ENCODE assay signal across 16 cellular contexts in the genomic region with DNA sequence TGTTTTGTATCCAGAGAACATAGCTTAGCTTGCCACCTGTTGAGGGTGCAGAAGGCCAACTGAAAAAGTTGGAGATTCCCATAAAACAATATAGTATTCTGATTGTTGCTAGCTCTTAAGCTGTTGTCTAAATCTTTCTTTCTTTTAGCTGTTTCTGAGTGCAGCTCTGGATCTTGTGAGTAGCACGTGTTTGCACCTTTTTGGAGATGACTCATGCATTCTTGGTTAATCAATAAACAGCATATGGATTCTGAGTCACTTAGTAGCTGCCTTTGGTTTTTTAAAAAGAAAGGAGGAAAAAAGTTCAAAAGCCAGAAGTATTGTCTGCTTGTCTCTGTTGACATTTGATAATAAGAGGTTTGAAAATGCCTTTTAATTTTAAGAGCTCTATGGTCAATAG.
A peak's percentile ranks its signal among the peaks of the same experiment; 100 is the strongest.
DNase-seq lines count a peak whose midpoint lies in the region; ATAC-seq and TF ChIP-seq lines count a peak whose summit lies in the region.
"Had no signal": no experiment of that assay in that cellular context is flagged by ENCODE, and none has a peak within 500 bp of the region (broad histone marks: within the 10 kb centered on the region; RNA-seq: fewer than 3 reads in every experiment).

No MANE protein-coding gene starts in this region.

- no peaks in the 10 kb centered on the region for H3K9me3 ChIP-seq in esophagus squamous epithelium

- peak; percentile 3 for DNase-seq in astrocyte of the cerebellum (ENCODE audit: low read depth)
- DNase-seq in retinal pigment epithelial cell (ENCODE audit: low read depth), result peak; percentile 28
- DNase-seq in esophagus squamous epithelium (lab: John Stamatoyannopoulos, UW), result no peak
- no peak for DNase-seq in hippocampal formation (lab: John Stamatoyannopoulos, UW)
- DNase-seq in NCI-H526 (lab: John Stamatoyannopoulos, UW), result no peak
- DNase-seq: activated T-cell treated with anti-CD3 and anti-CD28 coated beads, Interleukin-2, amount 50 U/mL, for 1 hour; CD8-positive, alpha-beta memory T cell; GM23248; NCI-H1048; PC-9; T-cell had no signal

- TF ChIP-seq CTCF in astrocyte of the cerebellum (IDR thresholded peaks at IDR 0.05; ENCODE audit: low read depth, low read length, missing control alignments) (no peak), retinal pigment epithelial cell (conservative IDR thresholded peaks at IDR 0.05; ENCODE audit: low read depth, low read length) (no peak), esophagus squamous epithelium (IDR thresholded peaks at IDR 0.05) (no peak)

- in situ Hi-C loops in astrocyte of the cerebellum (cut with HindIII; ENCODE audit: low sequenced_read_pairs), result no loop called here

- ATAC-seq in GM19023 (IDR thresholded peaks at IDR 0.05; ENCODE audit: unreplicated experiment), result peak; percentile 67
- ATAC-seq in HG02981 (IDR thresholded peaks at IDR 0.05; ENCODE audit: unreplicated experiment), result peak; percentile 72
- ATAC-seq: T-cell had no signal

- H3K36me3 ChIP-seq in esophagus squamous epithelium, result no peaks in the 10 kb centered on the region
- H3K36me3 ChIP-seq: neural progenitor cell had no signal

- intact Hi-C loops in esophagus squamous epithelium (cut with DNase I), result no loop called here

- TF ChIP-seq POLR2A in esophagus squamous epithelium (IDR thresholded peaks at IDR 0.05), result no peak

- H3K27ac ChIP-seq in esophagus squamous epithelium, result no peak overlapping the region
- H3K27ac ChIP-seq: GM23248, neural progenitor cell, PC-9 had no signal

- no peak overlapping the region for H3K4me3 ChIP-seq in astrocyte of the cerebellum (ENCODE audit: low read depth, low read length)
- no peak overlapping the region for H3K4me3 ChIP-seq in retinal pigment epithelial cell (ENCODE audit: low read length)
- no peak overlapping the region for H3K4me3 ChIP-seq in esophagus squamous epithelium
- H3K4me3 ChIP-seq: GM23248, lung, neural progenitor cell, PC-9, smooth muscle cell had no signal

- no peaks in the 10 kb centered on the region for H3K27me3 ChIP-seq in esophagus squamous epithelium
- H3K27me3 ChIP-seq: neural progenitor cell had no signal

- no peaks in the 10 kb centered on the region for H3K4me1 ChIP-seq in esophagus squamous epithelium

- WGBS in esophagus squamous epithelium, 2 donors, result 22 to 45% methylated on average over 1 of the region's 1 CpG

Comparison
In these comparisons a context has a peak if more than half of its experiments do, and no peak if none do; other contexts are left out.
1. DNase-seq: peak in astrocyte of the cerebellum (single experiment) and retinal pigment epithelial cell (single experiment); none in esophagus squamous epithelium (single experiment), hippocampal formation (0 of 2) and NCI-H526 (0 of 2).